1 cellular context compared by ENCODE assay signal in genomic region chr15:66294157-66294931, GRCh38.
TF ChIP-seq lines count a peak whose summit lies in the region.

No MANE protein-coding gene starts in this region.

TF ChIP-seq in K562, 482 proteins besides CTCF, POLR2A, EP300 and RAD21 (continued from another document and continues in another):
- TF ChIP-seq TCF15 (CRISPR knock-in tag; IDR thresholded peaks at IDR 0.05): no peak
- TF ChIP-seq NR4A1 (CRISPR knock-in tag; IDR thresholded peaks at IDR 0.05): no peak
- TF ChIP-seq NR4A1 (tag; IDR thresholded peaks at IDR 0.05): 0 out of 2 replicates have a peak, but pooled peaks have one; percentile 37
- no peak for TF ChIP-seq HEY1 (CRISPR knock-in tag; IDR thresholded peaks at IDR 0.05; ENCODE audit: borderline replicate concordance)
- no peak for TF ChIP-seq MAFF (IDR thresholded peaks at IDR 0.05; ENCODE audit: low read length)
- no peak for TF ChIP-seq JUNB (CRISPR knock-in tag; conservative IDR thresholded peaks at IDR 0.05)
- no peak for TF ChIP-seq RFX5 (IDR thresholded peaks at IDR 0.05; ENCODE audit: low read depth, low read length)
- no peak for TF ChIP-seq ZSCAN29 (IDR thresholded peaks at IDR 0.05)
- TF ChIP-seq MGA (IDR thresholded peaks at IDR 0.05): peak; percentile 89
- TF ChIP-seq ZNF324 (CRISPR knock-in tag; IDR thresholded peaks at IDR 0.05): no peak
- TF ChIP-seq PKNOX1 (IDR thresholded peaks at IDR 0.05): no peak
- no peak for TF ChIP-seq ZNF274 (IDR thresholded peaks at IDR 0.05; ENCODE audit: borderline replicate concordance, low read depth, low read length)
- 0 out of 2 replicates have a peak, but pooled peaks have one; percentile 19 for TF ChIP-seq PREB (CRISPR knock-in tag; IDR thresholded peaks at IDR 0.05)
- TF ChIP-seq MAZ (CRISPR knock-in tag; conservative IDR thresholded peaks at IDR 0.05 in 1 of 2, IDR thresholded peaks at IDR 0.05 in 1 of 2): no peak
- TF ChIP-seq ATF4 (CRISPR knock-in tag; IDR thresholded peaks at IDR 0.05): 0 out of 2 replicates have a peak, but pooled peaks have one; percentile 1
- no peak for TF ChIP-seq ZNF766 (CRISPR knock-in tag; conservative IDR thresholded peaks at IDR 0.05)
- no peak for TF ChIP-seq DACH1 (IDR thresholded peaks at IDR 0.05; ENCODE audit: partially characterized antibody)
- TF ChIP-seq LCOR (CRISPR knock-in tag; IDR thresholded peaks at IDR 0.05): 0 out of 2 replicates have a peak, but pooled peaks have one; percentile 55
- 0 out of 2 replicates have a peak, but pooled peaks have one; percentile 25 for TF ChIP-seq GATA2 (CRISPR knock-in tag; IDR thresholded peaks at IDR 0.05)
- no peak for TF ChIP-seq SRSF7 (optimal IDR thresholded peaks at IDR 0.05; ENCODE audit: low read depth, low read length)
- no peak for TF ChIP-seq CCAR2 (IDR thresholded peaks at IDR 0.05; ENCODE audit: low read depth, low read length)
- no peak for TF ChIP-seq RREB1 (CRISPR knock-in tag; IDR thresholded peaks at IDR 0.05)
- TF ChIP-seq ATF3 (IDR thresholded peaks at IDR 0.05): no peak
- no peak for TF ChIP-seq ATF3 (CRISPR knock-in tag; conservative IDR thresholded peaks at IDR 0.05)
- TF ChIP-seq ZNF592 (IDR thresholded peaks at IDR 0.05): 0 out of 2 replicates have a peak, but pooled peaks have one; percentile 52
- peak; percentile 82 for TF ChIP-seq NFIC (IDR thresholded peaks at IDR 0.05)
- TF ChIP-seq ZNF75A (CRISPR knock-in tag; IDR thresholded peaks at IDR 0.05): no peak
- peak; percentile 86 for TF ChIP-seq BHLHE40 (IDR thresholded peaks at IDR 0.05; ENCODE audit: low read length)
- peak; percentile 47; the same call in 1 of the 2 replicates for TF ChIP-seq EP400 (IDR thresholded peaks at IDR 0.05)
- no peak for TF ChIP-seq EGR1 (conservative IDR thresholded peaks at IDR 0.05)
